Comparison of ENCODE assay signal across 16 cellular contexts in genomic region chr16:76959166-76959565, GRCh38.
DNase-seq lines count a peak whose midpoint lies in the region; FAIRE-seq and TF ChIP-seq lines count a peak whose summit lies in the region.
"Had no signal": no experiment of that assay in that cellular context is flagged by ENCODE, and none has a peak within 500 bp of the region (broad histone marks: within the 10 kb centered on the region; RNA-seq: fewer than 3 reads in every experiment).

No MANE protein-coding gene starts in this region.

- no peaks in the 10 kb centered on the region for H3K79me1 ChIP-seq in trophoblast cell (ENCODE audit: low read length)

- no peak overlapping the region for H3K14ac ChIP-seq in trophoblast cell (ENCODE audit: low read length)

- no peak overlapping the region for H4K8ac ChIP-seq in trophoblast cell (ENCODE audit: low read depth, low read length)

- FAIRE-seq in bronchial epithelial cell (lab: Jason Lieb, UNC): no peak
- FAIRE-seq: A204.1, GM12878, GM19239 had no signal

- no peak overlapping the region for H3K4ac ChIP-seq in trophoblast cell (ENCODE audit: low read depth, low read length)

- no peak overlapping the region for H3K9ac ChIP-seq in trophoblast cell (ENCODE audit: low read length)

- H2BK5ac ChIP-seq in trophoblast cell (ENCODE audit: low read depth, low read length, poor library complexity): no peak overlapping the region

- H2AK5ac ChIP-seq in trophoblast cell (ENCODE audit: low read length): no peak overlapping the region

- H3K18ac ChIP-seq in trophoblast cell (ENCODE audit: low read length): no peak overlapping the region

- DNase-seq in BE2C (peak; percentile 46), NCI-H146 (lab: John Stamatoyannopoulos, UW) (peak; percentile 48), bronchial epithelial cell (ENCODE audit: low read depth) (peak; percentile 11), trophoblast cell (peak; percentile 84 to 92), iPS-NIHi11 (ENCODE audit: low spot score) (no peak), NCI-H1417 treated with DMSO at 0.1 percent for 48 hours (lab: John Stamatoyannopoulos, UW) (no peak), GDM1 (lab: John Stamatoyannopoulos, UW) (no peak)
- DNase-seq: ACHN; Calu3; CD4-positive, alpha-beta T cell; DMS79 treated with DMSO at 0.1 percent for 48 hours had no signal

- H3K27ac ChIP-seq in trophoblast cell (ENCODE audit: low read depth, low read length): no peak overlapping the region
- H3K27ac ChIP-seq: C4-2B had no signal

- H3K79me2 ChIP-seq in trophoblast cell (ENCODE audit: control insufficient read depth, insufficient read depth, low read length, poor library complexity): no peaks in the 10 kb centered on the region

- H3K27me3 ChIP-seq in BE2C: no peaks in the 10 kb centered on the region
- no peaks in the 10 kb centered on the region for H3K27me3 ChIP-seq in bronchial epithelial cell (ENCODE audit: control insufficient read depth, insufficient read depth, low read length)
- no peaks in the 10 kb centered on the region for H3K27me3 ChIP-seq in trophoblast cell (ENCODE audit: insufficient read depth, low read length)

- H4K91ac ChIP-seq in trophoblast cell (ENCODE audit: low read depth, low read length): no peak overlapping the region

- H3K4me1 ChIP-seq in BE2C (no peaks in the 10 kb centered on the region; the same call in 1 of the 2 replicates), trophoblast cell (ENCODE audit: control insufficient read depth in 1 of 2, insufficient read depth in 2 of 2, low read length in 2 of 2) (peaks cover 0 to 6% of the 10 kb centered on the region in 2 experiments)
- H3K4me1 ChIP-seq: HAP-1 had no signal

- no CpG with 5 or more reads among the region's 1 CpG for WGBS in trophoblast cell (ENCODE audit: extremely low coverage, insufficient coverage, insufficient read length)

- no peak overlapping the region for H3K4me2 ChIP-seq in trophoblast cell (ENCODE audit: low read length)

- H3K36me3 ChIP-seq in BE2C (no peaks in the 10 kb centered on the region), bronchial epithelial cell (ENCODE audit: control insufficient read depth, insufficient read depth, low read length) (no peaks in the 10 kb centered on the region), trophoblast cell (ENCODE audit: control insufficient read depth in 1 of 2, insufficient read depth in 2 of 2, low read length in 2 of 2) (no peaks in the 10 kb centered on the region)
- H3K36me3 ChIP-seq: HAP-1 had no signal

- TF ChIP-seq CTCF in BE2C (IDR thresholded peaks at IDR 0.05; ENCODE audit: low read depth, low read length) (no peak), bronchial epithelial cell (IDR thresholded peaks at IDR 0.05; ENCODE audit: insufficient read depth, low read length, severe bottlenecking) (no peak)

- H3K9me3 ChIP-seq in BE2C (no peaks in the 10 kb centered on the region), trophoblast cell (ENCODE audit: insufficient read depth, low read depth, low read length) (no peaks in the 10 kb centered on the region)
- H3K9me3 ChIP-seq: HAP-1 had no signal

- H2BK120ac ChIP-seq in trophoblast cell (ENCODE audit: insufficient read depth, low read length, poor library complexity): no peak overlapping the region

- no peak overlapping the region for H2AFZ ChIP-seq in trophoblast cell (ENCODE audit: insufficient read depth, low read length, poor library complexity)

- no peak overlapping the region for H4K12ac ChIP-seq in trophoblast cell (ENCODE audit: low read depth, low read length)

- no peak overlapping the region for H3K23ac ChIP-seq in trophoblast cell (ENCODE audit: low read length)

- H2BK12ac ChIP-seq in trophoblast cell (ENCODE audit: low read length): no peak overlapping the region

- no peak overlapping the region for H3K4me3 ChIP-seq in BE2C (ENCODE audit: low read depth, low read length)
- H3K4me3 ChIP-seq in bronchial epithelial cell (ENCODE audit: low read depth, low read length): no peak overlapping the region
- no peak overlapping the region for H3K4me3 ChIP-seq in trophoblast cell (ENCODE audit: low read depth, low read length)
- H3K4me3 ChIP-seq: GM12878, HAP-1 had no signal

Comparison
In these comparisons a context has a peak if more than half of its experiments do, and no peak if none do; other contexts are left out.
1. DNase-seq: peak in BE2C (single experiment), NCI-H146 (single experiment), bronchial epithelial cell (single experiment) and trophoblast cell (2 of 2); none in iPS-NIHi11 (single experiment), NCI-H1417 treated with DMSO at 0.1 percent for 48 hours (single experiment) and GDM1 (single experiment).